Comparison of ENCODE assay signal across 1 cellular context in genomic region chr1:85203573-85204169, GRCh38.
TF ChIP-seq lines count a peak whose summit lies in the region.

No MANE protein-coding gene starts in this region.

TF ChIP-seq in HEK293T, 16 proteins besides CTCF, POLR2A, EP300 and RAD21:
- TF ChIP-seq BHLHE40 (IDR thresholded peaks at IDR 0.05; ENCODE audit: borderline replicate concordance) (no peak), SP1 (IDR thresholded peaks at IDR 0.05) (no peak), LEF1 (IDR thresholded peaks at IDR 0.05; ENCODE audit: borderline replicate concordance) (no peak), FOXA1 (IDR thresholded peaks at IDR 0.05) (no peak), SUZ12 (IDR thresholded peaks at IDR 0.05) (no peak), FOXM1 (IDR thresholded peaks at IDR 0.05; ENCODE audit: borderline replicate concordance) (no peak), ARNT (IDR thresholded peaks at IDR 0.05) (no peak), FOXK2 (IDR thresholded peaks at IDR 0.05) (no peak), TARDBP (IDR thresholded peaks at IDR 0.05) (no peak), HDGF (IDR thresholded peaks at IDR 0.05; ENCODE audit: borderline replicate concordance) (no peak), CTBP1 (IDR thresholded peaks at IDR 0.05; ENCODE audit: borderline replicate concordance) (no peak), NFRKB (IDR thresholded peaks at IDR 0.05) (no peak), L3MBTL2 (conservative IDR thresholded peaks at IDR 0.05) (no peak), ZNF384 (IDR thresholded peaks at IDR 0.05) (no peak), ELF4 (IDR thresholded peaks at IDR 0.05) (no peak)
- TF ChIP-seq, protein P1, sequence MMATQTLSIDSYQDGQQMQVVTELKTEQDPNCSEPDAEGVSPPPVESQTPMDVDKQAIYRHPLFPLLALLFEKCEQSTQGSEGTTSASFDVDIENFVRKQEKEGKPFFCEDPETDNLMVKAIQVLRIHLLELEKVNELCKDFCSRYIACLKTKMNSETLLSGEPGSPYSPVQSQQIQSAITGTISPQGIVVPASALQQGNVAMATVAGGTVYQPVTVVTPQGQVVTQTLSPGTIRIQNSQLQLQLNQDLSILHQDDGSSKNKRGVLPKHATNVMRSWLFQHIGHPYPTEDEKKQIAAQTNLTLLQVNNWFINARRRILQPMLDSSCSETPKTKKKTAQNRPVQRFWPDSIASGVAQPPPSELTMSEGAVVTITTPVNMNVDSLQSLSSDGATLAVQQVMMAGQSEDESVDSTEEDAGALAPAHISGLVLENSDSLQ (IDR thresholded peaks at IDR 0.05): no peak
